ENCODE assay signal across 1 cellular context in the genomic region with DNA sequence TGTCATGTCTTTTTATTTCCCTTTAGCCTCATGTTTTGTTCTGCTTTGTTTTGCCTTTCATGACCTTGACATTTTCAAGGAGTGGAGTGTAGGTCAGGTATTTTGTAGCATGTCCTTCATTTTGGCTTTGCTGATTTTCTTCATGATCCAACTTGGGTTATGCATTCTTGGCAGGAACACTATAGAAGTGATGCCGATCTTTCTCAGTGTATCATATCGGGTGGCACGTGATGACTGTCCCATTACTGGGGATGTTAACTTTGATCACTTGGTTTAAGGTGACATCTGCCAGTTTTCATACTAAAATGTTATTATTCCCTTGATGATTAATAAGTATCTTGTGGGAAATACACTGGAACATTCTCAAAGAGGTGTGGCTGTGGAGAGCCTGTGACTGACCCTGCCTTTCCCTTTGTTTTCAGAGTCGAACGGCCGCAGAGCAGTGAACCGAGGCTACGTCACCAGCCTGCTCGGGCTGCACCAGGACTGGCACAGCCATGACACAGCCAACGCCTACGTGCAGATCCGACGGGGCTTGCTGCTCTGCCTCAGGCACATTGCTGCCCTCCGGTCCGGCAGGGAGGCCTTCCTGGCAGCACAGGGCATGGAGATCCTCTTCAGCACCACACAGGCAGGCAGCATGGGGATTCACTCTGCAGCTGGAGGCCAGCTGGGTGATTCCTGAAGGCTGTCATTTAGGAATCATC.
TF ChIP-seq lines count a peak whose summit lies in the region.

No MANE protein-coding gene starts in this region.

TF ChIP-seq in H1, 55 proteins besides CTCF, POLR2A, EP300 and RAD21 (continued from another document):
- TF ChIP-seq RXRA (IDR thresholded peaks at IDR 0.05; ENCODE audit: insufficient read depth, low read depth, low read length) = no peak
- no peak for TF ChIP-seq NRF1 (IDR thresholded peaks at IDR 0.05; ENCODE audit: low read depth, low read length)
- TF ChIP-seq POLR2AphosphoS5 (IDR thresholded peaks at IDR 0.05; ENCODE audit: low read depth, low read length) = no peak
- TF ChIP-seq EGR1 (IDR thresholded peaks at IDR 0.05; ENCODE audit: borderline replicate concordance, low read depth, low read length) = no peak
- no peak for TF ChIP-seq SRF (IDR thresholded peaks at IDR 0.05; ENCODE audit: low read depth, low read length)
- TF ChIP-seq CTBP2 (IDR thresholded peaks at IDR 0.05; ENCODE audit: borderline replicate concordance, insufficient read depth, insufficient read length, low read length) = no peak
